In the genomic region with DNA sequence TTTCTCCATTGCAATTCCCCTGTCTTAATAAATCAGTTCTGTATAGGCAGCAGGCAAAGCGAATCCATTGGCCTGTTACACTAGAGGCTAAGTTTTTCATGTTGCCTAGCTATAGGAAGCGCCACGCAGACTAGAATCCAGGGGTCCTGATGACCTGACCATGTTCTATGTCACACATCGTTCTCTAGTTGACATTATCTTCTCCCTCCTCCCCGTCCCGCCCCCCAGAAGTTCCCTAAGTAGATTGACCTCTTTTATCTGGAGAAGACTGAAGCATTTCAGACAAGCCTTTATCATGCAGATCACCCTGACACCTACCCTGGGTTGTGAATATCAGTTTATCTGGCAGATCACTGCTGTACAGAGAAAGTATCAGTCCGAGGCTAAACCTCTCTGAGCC, we compare ENCODE assay signal across 24 cellular contexts.
"Had no signal": no experiment of that assay in that cellular context is flagged by ENCODE, and none has a peak within 500 bp of the region (broad histone marks: within the 10 kb centered on the region; RNA-seq: fewer than 3 reads in every experiment).

No MANE protein-coding gene starts in this region.

- H3K27me3 Mint-ChIP-seq: activated T-helper 17 cell treated with anti-CD3 and anti-CD28 coated beads, Interleukin-2, amount 50 U/mL, for 72 hours; stimulated activated memory B cell treated with anti-CD40 and anti-IgM and Interleukin-4, amounts not matched to agents 10 μg/mL and 1 μg/mL and 100 μg/mL, for 72 hours had no signal

- H3K27me3 ChIP-seq: ascending aorta, brain microvascular endothelial cell, neutrophil, ovary, right lobe of liver, transverse colon, vagina had no signal

- H3K9me3 Mint-ChIP-seq: activated CD4-positive, alpha-beta T cell treated with anti-CD3 and anti-CD28 coated beads, Interleukin-2, amount 10 ng/mL, durations not matched to agents 24 days and 14 days; activated CD8-positive, alpha-beta T cell treated with anti-CD3 and anti-CD28 coated beads for 36 hours; activated naive CD4-positive, alpha-beta T cell treated with anti-CD3 and anti-CD28 coated beads, Interleukin-2, amount 50 U/mL, for 72 hours; activated T-helper 17 cell treated with anti-CD3 and anti-CD28 coated beads, Interleukin-2, amount 50 U/mL, for 72 hours; immature natural killer cell; natural killer cell; stimulated activated memory B cell treated with anti-CD40 and anti-IgM and Interleukin-4, amounts not matched to agents 10 μg/mL and 1 μg/mL and 100 μg/mL, for 72 hours had no signal

- H3K4me3 ChIP-seq: ascending aorta, coronary artery, heart left ventricle, left ventricle myocardium inferior, ovary, right lobe of liver, skin epidermis, transverse colon, vagina had no signal

- H3K36me3 Mint-ChIP-seq: activated naive CD4-positive, alpha-beta T cell treated with anti-CD3 and anti-CD28 coated beads, Interleukin-2, amount 50 U/mL, for 72 hours; immature natural killer cell; natural killer cell; stimulated activated memory B cell treated with anti-CD40 and anti-IgM and Interleukin-4, amounts not matched to agents 10 μg/mL and 1 μg/mL and 100 μg/mL, for 72 hours had no signal

- H3K36me3 ChIP-seq: ascending aorta, brain microvascular endothelial cell, heart left ventricle, left ventricle myocardium inferior, neutrophil, ovary, right lobe of liver, transverse colon, vagina had no signal

- H3K4me3 Mint-ChIP-seq: activated CD4-positive, alpha-beta T cell treated with anti-CD3 and anti-CD28 coated beads, Interleukin-2, amount 10 ng/mL, durations not matched to agents 24 days and 14 days; activated CD8-positive, alpha-beta T cell treated with anti-CD3 and anti-CD28 coated beads for 36 hours; activated T-helper 17 cell treated with anti-CD3 and anti-CD28 coated beads, Interleukin-2, amount 50 U/mL, for 72 hours; immature natural killer cell; natural killer cell; stimulated activated memory B cell treated with anti-CD40 and anti-IgM and Interleukin-4, amounts not matched to agents 10 μg/mL and 1 μg/mL and 100 μg/mL, for 72 hours had no signal

- H3K9me3 ChIP-seq: ascending aorta, heart left ventricle, left ventricle myocardium inferior, neutrophil, ovary, right lobe of liver, transverse colon, vagina had no signal

- DNase-seq: activated CD4-positive, alpha-beta T cell treated with anti-CD3 and anti-CD28 coated beads, Interleukin-2, amount 10 ng/mL, durations not matched to agents 24 days and 14 days; activated CD8-positive, alpha-beta T cell treated with anti-CD3 and anti-CD28 coated beads for 36 hours; activated T-cell treated with anti-CD3 and anti-CD28 coated beads, Interleukin-2, amount 50 U/mL, for 1 hour; brain microvascular endothelial cell; heart left ventricle; immature natural killer cell; kidney glomerular epithelial cell; left ventricle myocardium inferior; midbrain; natural killer cell; ovary; right lobe of liver; stimulated activated CD4-positive, alpha-beta T cell treated with anti-CD3 and anti-CD28 coated beads, Interleukin-2, amount 100 ng/mL, for 24 hours; T-helper 2 cell; transverse colon had no signal

- H3K27ac ChIP-seq: ascending aorta, brain microvascular endothelial cell, coronary artery, epithelial cell of prostate, heart left ventricle, left ventricle myocardium inferior, neutrophil, ovary, right lobe of liver, skin epidermis, transverse colon, vagina had no signal

- H3K4me1 Mint-ChIP-seq: activated CD4-positive, alpha-beta T cell treated with anti-CD3 and anti-CD28 coated beads, Interleukin-2, amount 10 ng/mL, durations not matched to agents 24 days and 14 days; activated T-helper 17 cell treated with anti-CD3 and anti-CD28 coated beads, Interleukin-2, amount 50 U/mL, for 72 hours; immature natural killer cell; natural killer cell; stimulated activated memory B cell treated with anti-CD40 and anti-IgM and Interleukin-4, amounts not matched to agents 10 μg/mL and 1 μg/mL and 100 μg/mL, for 72 hours had no signal

- H3K27ac Mint-ChIP-seq: activated CD4-positive, alpha-beta T cell treated with anti-CD3 and anti-CD28 coated beads, Interleukin-2, amount 10 ng/mL, durations not matched to agents 24 days and 14 days; activated CD8-positive, alpha-beta T cell treated with anti-CD3 and anti-CD28 coated beads for 36 hours; activated naive CD4-positive, alpha-beta T cell treated with anti-CD3 and anti-CD28 coated beads, Interleukin-2, amount 50 U/mL, for 72 hours; activated T-helper 17 cell treated with anti-CD3 and anti-CD28 coated beads, Interleukin-2, amount 50 U/mL, for 72 hours; natural killer cell; stimulated activated memory B cell treated with anti-CD40 and anti-IgM and Interleukin-4, amounts not matched to agents 10 μg/mL and 1 μg/mL and 100 μg/mL, for 72 hours had no signal

- H3K4me1 ChIP-seq: ascending aorta, heart left ventricle, left ventricle myocardium inferior, right lobe of liver, transverse colon, vagina had no signal
